ENCODE assay signal across 32 cellular contexts in genomic region chr6:54071941-54072340, GRCh38. TPM values are rescaled to one million over a fixed set of nuclear protein-coding genes. Genes with fewer than 3 reads are reported as not detected.
DNase-seq lines count a peak whose midpoint lies in the region; ATAC-seq, FAIRE-seq and TF ChIP-seq lines count a peak whose summit lies in the region.
"Had no signal": no experiment of that assay in that cellular context is flagged by ENCODE, and none has a peak within 500 bp of the region (broad histone marks: within the 10 kb centered on the region; RNA-seq: fewer than 3 reads in every experiment).

No MANE protein-coding gene starts in this region.

- ATAC-seq in GM21576 (IDR thresholded peaks at IDR 0.05; ENCODE audit: unreplicated experiment): no peak
- ATAC-seq: activated T-cell treated with anti-CD3 and anti-CD28 coated beads, Interleukin-2, amount 50 U/mL, for 72 hours; mucosa of descending colon had no signal

- 79 to 85% (median 81%) methylated on average over 3 of the region's 3 CpGs for WGBS in small intestine, 3 donors

- no peak overlapping the region for H2AFZ ChIP-seq in astrocyte (ENCODE audit: low read depth, low read length)

- H3K4me3 ChIP-seq in astrocyte (ENCODE audit: insufficient read depth, low read depth, low read length): no peak overlapping the region
- no peak overlapping the region for H3K4me3 ChIP-seq in small intestine (ENCODE audit: low read depth in 1 of 2, low read length in 2 of 2)
- H3K4me3 ChIP-seq: mucosa of descending colon, suprapubic skin had no signal

- H3K4me1 Mint-ChIP-seq in astrocyte (ENCODE audit: low read depth, unreplicated experiment): peaks cover 26% of the 10 kb centered on the region
- H3K4me1 Mint-ChIP-seq: activated CD4-positive, alpha-beta T cell treated with anti-CD3 and anti-CD28 coated beads, Interleukin-2, amount 10 ng/mL, durations not matched to agents 24 days and 14 days had no signal

- no peaks in the 10 kb centered on the region for H3K36me3 Mint-ChIP-seq in astrocyte (ENCODE audit: low read depth, unreplicated experiment)

- no peaks in the 10 kb centered on the region for H3K9me3 ChIP-seq in astrocyte (ENCODE audit: insufficient read depth, low read depth, low read length)
- H3K9me3 ChIP-seq in small intestine (ENCODE audit: control insufficient read depth, low read depth): no peaks in the 10 kb centered on the region
- H3K9me3 ChIP-seq: mucosa of descending colon, SK-N-SH, suprapubic skin had no signal

- no peak overlapping the region for H3K9ac ChIP-seq in astrocyte (ENCODE audit: low read length)
- H3K9ac ChIP-seq: SK-N-SH had no signal

- H3K27me3 Mint-ChIP-seq in astrocyte (ENCODE audit: low read depth, unreplicated experiment): no peaks in the 10 kb centered on the region
- H3K27me3 Mint-ChIP-seq: activated CD4-positive, alpha-beta T cell treated with anti-CD3 and anti-CD28 coated beads, Interleukin-2, amount 10 ng/mL, durations not matched to agents 24 days and 14 days had no signal

- no peaks in the 10 kb centered on the region for H4K20me1 ChIP-seq in astrocyte (ENCODE audit: insufficient read depth, low read length)

- TF ChIP-seq CTCF in astrocyte (IDR thresholded peaks at IDR 0.05; ENCODE audit: insufficient read depth, low read depth, low read length): no peak

- FAIRE-seq in astrocyte (lab: Jason Lieb, UNC) (no peak), small intestine (lab: Jason Lieb, UNC) (no peak)
- FAIRE-seq: GM12892, GM19239, keratinocyte, urothelium cell line had no signal

- H3K27me3 ChIP-seq in astrocyte (ENCODE audit: insufficient read depth, low read length): no peaks in the 10 kb centered on the region
- H3K27me3 ChIP-seq in small intestine (ENCODE audit: control insufficient read depth in 2 of 2, insufficient read depth in 2 of 2, low read length in 2 of 2): no peaks in the 10 kb centered on the region
- H3K27me3 ChIP-seq: suprapubic skin had no signal

- H3K4me3 Mint-ChIP-seq in astrocyte (ENCODE audit: unreplicated experiment): no peak overlapping the region
- H3K4me3 Mint-ChIP-seq: activated CD4-positive, alpha-beta T cell treated with anti-CD3 and anti-CD28 coated beads, Interleukin-2, amount 10 ng/mL, durations not matched to agents 24 days and 14 days; activated naive CD4-positive, alpha-beta T cell treated with anti-CD3 and anti-CD28 coated beads for 36 hours; activated T-cell treated with anti-CD3 and anti-CD28 coated beads, Interleukin-2, amount 50 U/mL, for 72 hours had no signal

- no peaks in the 10 kb centered on the region for H3K79me2 ChIP-seq in astrocyte (ENCODE audit: insufficient read depth, low read length)

- H3K9me3 Mint-ChIP-seq in astrocyte (ENCODE audit: unreplicated experiment): no peaks in the 10 kb centered on the region
- H3K9me3 Mint-ChIP-seq: activated CD4-positive, alpha-beta T cell treated with anti-CD3 and anti-CD28 coated beads, Interleukin-2, amount 10 ng/mL, durations not matched to agents 24 days and 14 days; activated naive CD4-positive, alpha-beta T cell treated with anti-CD3 and anti-CD28 coated beads for 36 hours; activated T-cell treated with anti-CD3 and anti-CD28 coated beads, Interleukin-2, amount 50 U/mL, for 72 hours had no signal

- H3K4me1 ChIP-seq in astrocyte (ENCODE audit: insufficient read depth, low read length) (no peaks in the 10 kb centered on the region), small intestine (ENCODE audit: control insufficient read depth in 2 of 2, insufficient read depth in 1 of 2, low read depth in 1 of 2, low read length in 1 of 2) (no peaks in the 10 kb centered on the region)

- H3K36me3 ChIP-seq in astrocyte (ENCODE audit: insufficient read depth, low read length) (no peaks in the 10 kb centered on the region), small intestine (ENCODE audit: control insufficient read depth in 2 of 2, insufficient read depth in 2 of 2, low read length in 2 of 2) (no peaks in the 10 kb centered on the region)
- H3K36me3 ChIP-seq: suprapubic skin had no signal

- H3K27ac ChIP-seq in astrocyte (ENCODE audit: low read depth, low read length) (peak overlapping the region; percentile 17), small intestine (ENCODE audit: low read depth in 1 of 2, low read length in 1 of 2) (no peak overlapping the region)
- H3K27ac ChIP-seq: epithelial cell of prostate, suprapubic skin, VCaP had no signal

- peak; percentile 17 for DNase-seq in ELR (ENCODE audit: low read depth)
- DNase-seq in astrocyte (ENCODE audit: low read depth): peak; percentile 42
- DNase-seq in iris pigment epithelial cell (ENCODE audit: low read depth): peak; percentile 81
- DNase-seq in smooth muscle cell of the brain vasculature (ENCODE audit: low read depth, low spot score): peak; percentile 69
- no peak for DNase-seq in small intestine
- DNase-seq in posterior cingulate gyrus: no peak
- DNase-seq: activated CD4-positive, alpha-beta T cell treated with anti-CD3 and anti-CD28 coated beads, Interleukin-2, amount 10 ng/mL, durations not matched to agents 24 days and 14 days; activated naive CD4-positive, alpha-beta T cell treated with anti-CD3 and anti-CD28 coated beads for 36 hours; activated T-cell treated with anti-CD3 and anti-CD28 coated beads, Interleukin-2, amount 50 U/mL, for 72 hours; anterior cingulate cortex; C1 segment of cervical spinal cord; DND-41; foreskin fibroblast; hypothalamus; KBM-7; MM.1S; mucosa of descending colon; NCI-H1436; SK-N-SH; stimulated activated CD4-positive, alpha-beta T cell treated with anti-CD3 and anti-CD28 coated beads, Interleukin-2, amount 100 ng/mL, for 24 hours; T-helper 2 cell had no signal

- peak overlapping the region; percentile 36 for H3K27ac Mint-ChIP-seq in astrocyte (ENCODE audit: unreplicated experiment)
- H3K27ac Mint-ChIP-seq: activated CD4-positive, alpha-beta T cell treated with anti-CD3 and anti-CD28 coated beads, Interleukin-2, amount 10 ng/mL, durations not matched to agents 24 days and 14 days; activated naive CD4-positive, alpha-beta T cell treated with anti-CD3 and anti-CD28 coated beads for 36 hours; activated T-cell treated with anti-CD3 and anti-CD28 coated beads, Interleukin-2, amount 50 U/mL, for 72 hours had no signal

- peak overlapping the region; percentile 33 for H3K4me2 ChIP-seq in astrocyte (ENCODE audit: low read length)
- H3K4me2 ChIP-seq: SK-N-SH had no signal

- intact Hi-C loops in posterior cingulate gyrus (cut with DNase I): no loop called here

RNA-seq across cellular contexts. Expression of gene MLIP, which starts 39.3 kb away (rescaled TPM):
- 0.55 TPM in 1 of 2 replicates, not detected in the other for total RNA-seq in astrocyte
- polyA plus RNA-seq in small intestine: 1 to 10 TPM in 2 of 3 donors, under 1 TPM in 1; 0.75 to 5.1 (median 3.6) TPM
- total RNA-seq: activated CD4-positive, alpha-beta T cell treated with anti-CD3 and anti-CD28 coated beads, Interleukin-2, amount 10 ng/mL, durations not matched to agents 24 days and 14 days; activated naive CD4-positive, alpha-beta T cell treated with anti-CD3 and anti-CD28 coated beads for 36 hours; activated T-cell treated with anti-CD3 and anti-CD28 coated beads, Interleukin-2, amount 50 U/mL, for 72 hours; chondrocyte; HT-29 had no signal
- polyA plus RNA-seq: AG04450, SK-N-SH had no signal

Comparison
In these comparisons a context has a peak if more than half of its experiments do, and no peak if none do; other contexts are left out.
1. DNase-seq: peak in ELR (single experiment), astrocyte (single experiment), iris pigment epithelial cell (single experiment) and smooth muscle cell of the brain vasculature (single experiment); none in small intestine (single experiment) and posterior cingulate gyrus (0 of 10).